In genomic region chr6:77324851-77325250, GRCh38 we compare ENCODE assay signal across 23 cellular contexts.
DNase-seq lines count a peak whose midpoint lies in the region; ATAC-seq and TF ChIP-seq lines count a peak whose summit lies in the region.
"Had no signal": no experiment of that assay in that cellular context is flagged by ENCODE, and none has a peak within 500 bp of the region (broad histone marks: within the 10 kb centered on the region; RNA-seq: fewer than 3 reads in every experiment).

No MANE protein-coding gene starts in this region.

- TF ChIP-seq EP300 in transverse colon (IDR thresholded peaks at IDR 0.05; ENCODE audit: low read depth) (no peak), ovary (IDR thresholded peaks at IDR 0.05) (no peak)

- TF ChIP-seq POLR2A in transverse colon (IDR thresholded peaks at IDR 0.05) (no peak), ovary (IDR thresholded peaks at IDR 0.05) (no peak)

- no peak for TF ChIP-seq CTCF in transverse colon (IDR thresholded peaks at IDR 0.05)
- TF ChIP-seq CTCF in ovary (IDR thresholded peaks at IDR 0.05): no peak

- 76 to 80% methylated on average over 1 of the region's 1 CpG for WGBS in transverse colon (ENCODE audit: low coverage in 1 of 2), 2 donors
- WGBS in ovary, 3 donors: 90 to 94% (median 92%) methylated on average over 1 of the region's 1 CpG

- in situ Hi-C loops in transverse colon (cut with MboI; ENCODE audit: low pct_ligation_motif_present in 1 of 4, low pct_unique_long_range_greater_than_20kb in 1 of 4, low sequenced_read_pairs in 3 of 4): no loop called here

- peaks cover 7% of the 10 kb centered on the region for H3K4me1 ChIP-seq in ACC112 (ENCODE audit: control insufficient read depth, insufficient read depth, low read length, unreplicated experiment)
- peaks cover 15% of the 10 kb centered on the region for H3K4me1 ChIP-seq in adipocyte (ENCODE audit: control insufficient read depth, insufficient read depth, low read length)
- no peaks in the 10 kb centered on the region for H3K4me1 ChIP-seq in transverse colon
- peaks cover 2% of the 10 kb centered on the region for H3K4me1 ChIP-seq in ovary (ENCODE audit: insufficient read depth)
- H3K4me1 ChIP-seq: A549; BLaER1 treated with 17β-estradiol and CSF1 and Interleukin-3, amounts not matched to agents 10 nM and 100 nM had no signal

- no peaks in the 10 kb centered on the region for H3K79me2 ChIP-seq in ACC112 (ENCODE audit: control insufficient read depth, insufficient read depth, low read length, unreplicated experiment)

- no peaks in the 10 kb centered on the region for H3K9me3 ChIP-seq in adipocyte (ENCODE audit: control insufficient read depth, low read length)
- H3K9me3 ChIP-seq in transverse colon: no peaks in the 10 kb centered on the region
- no peaks in the 10 kb centered on the region for H3K9me3 ChIP-seq in ovary
- H3K9me3 ChIP-seq: A549; BLaER1 treated with 17β-estradiol and CSF1 and Interleukin-3, amounts not matched to agents 10 nM and 100 nM had no signal

- no peak overlapping the region for H3K9ac ChIP-seq in adipocyte (ENCODE audit: low read length)
- H3K9ac ChIP-seq: BLaER1 treated with 17β-estradiol and CSF1 and Interleukin-3, amounts not matched to agents 10 nM and 100 nM; KMS-11 had no signal

- no peak overlapping the region for H3K4me3 ChIP-seq in ACC112 (ENCODE audit: low read depth, low read length)
- peak overlapping the region; percentile 40 for H3K4me3 ChIP-seq in adipocyte (ENCODE audit: low read length)
- no peak overlapping the region for H3K4me3 ChIP-seq in transverse colon
- no peak overlapping the region for H3K4me3 ChIP-seq in ovary
- H3K4me3 ChIP-seq: A549; BLaER1 treated with 17β-estradiol and CSF1 and Interleukin-3, amounts not matched to agents 10 nM and 100 nM had no signal

- no peak for DNase-seq in adipocyte (ENCODE audit: low read depth)
- peak; percentile 30 for DNase-seq in fibroblast of the conjunctiva (ENCODE audit: low read depth)
- no peak for DNase-seq in sciatic nerve (ENCODE audit: low spot score)
- no peak for DNase-seq in NCI-H1436 (lab: John Stamatoyannopoulos, UW)
- no peak for DNase-seq in transverse colon
- DNase-seq in ovary: no peak
- DNase-seq: Calu3; CD8-positive, alpha-beta T cell; DMS53; EL; H7; NCI-H1417; NCI-H187 treated with DMSO at 0.1 percent for 48 hours; NCI-H226; NCI-H524 treated with DMSO at 0.1 percent for 48 hours; PC-3; RPMI8226 had no signal

- H3K36me3 ChIP-seq in ACC112 (ENCODE audit: insufficient read depth, low read length) (no peaks in the 10 kb centered on the region; the same call in 1 of the 2 replicates), adipocyte (ENCODE audit: control insufficient read depth, insufficient read depth, low read length, severe bottlenecking) (no peaks in the 10 kb centered on the region), transverse colon (no peaks in the 10 kb centered on the region), ovary (no peaks in the 10 kb centered on the region)
- H3K36me3 ChIP-seq: BLaER1 treated with 17β-estradiol and CSF1 and Interleukin-3, amounts not matched to agents 10 nM and 100 nM had no signal

- ATAC-seq in sciatic nerve (peak; percentile 97), GM18909 (IDR thresholded peaks at IDR 0.05; ENCODE audit: poor library complexity, unreplicated experiment) (no peak)
- ATAC-seq: A549; CD8-positive, alpha-beta T cell; PC-3 had no signal

- peak overlapping the region; percentile 0 for H2AFZ ChIP-seq in ACC112 (ENCODE audit: low read length, unreplicated experiment)

- intact Hi-C loops in sciatic nerve (cut with DNase I) (no loop called here), transverse colon (cut with DNase I; ENCODE audit: low total_unique reads) (no loop called here), ovary (cut with DNase I) (no loop called here)

- H3K27me3 ChIP-seq in ACC112 (ENCODE audit: insufficient read depth, low read length): no peaks in the 10 kb centered on the region
- H3K27me3 ChIP-seq in adipocyte (replicated peaks; ENCODE audit: control insufficient read depth, insufficient read depth, low read length): no peaks in the 10 kb centered on the region
- no peaks in the 10 kb centered on the region for H3K27me3 ChIP-seq in transverse colon
- H3K27me3 ChIP-seq in ovary: no peaks in the 10 kb centered on the region
- H3K27me3 ChIP-seq: BLaER1 treated with 17β-estradiol and CSF1 and Interleukin-3, amounts not matched to agents 10 nM and 100 nM had no signal

- no peak overlapping the region for H3K27ac ChIP-seq in ACC112 (ENCODE audit: low read depth, low read length)
- H3K27ac ChIP-seq in transverse colon: no peak overlapping the region
- H3K27ac ChIP-seq in ovary: no peak overlapping the region
- H3K27ac ChIP-seq: A549; BLaER1 treated with 17β-estradiol and CSF1 and Interleukin-3, amounts not matched to agents 10 nM and 100 nM; HL-60; KMS-11 had no signal
